ENCODE assay signal across 17 cellular contexts in the genomic region with DNA sequence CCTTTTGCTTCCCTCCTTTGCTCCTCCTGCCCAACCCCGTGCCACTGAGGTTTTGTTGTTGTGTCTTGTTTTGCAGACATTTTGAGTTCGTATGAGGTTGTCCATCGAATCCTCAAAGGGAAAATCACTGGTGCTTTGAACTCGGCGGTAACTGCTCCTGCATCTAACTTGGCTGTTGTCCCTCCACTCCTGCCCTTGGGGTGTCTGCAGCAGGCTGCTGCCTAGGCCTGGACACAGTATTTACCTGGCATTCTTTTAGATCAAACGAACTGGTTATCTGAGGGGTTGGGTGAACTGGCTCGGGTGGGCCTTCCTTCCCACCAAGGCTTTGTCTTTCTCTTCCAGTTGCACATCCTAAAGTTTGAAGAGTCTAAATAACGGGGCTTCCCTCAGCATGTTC. TPM values are rescaled to one million over a fixed set of nuclear protein-coding genes. Genes with fewer than 3 reads are reported as not detected.
"Had no signal": no experiment of that assay in that cellular context is flagged by ENCODE, and none has a peak within 500 bp of the region (broad histone marks: within the 10 kb centered on the region; RNA-seq: fewer than 3 reads in every experiment).

No MANE protein-coding gene starts in this region.

- DNase-seq: activated CD4-positive, alpha-beta memory T cell treated with anti-CD3 and anti-CD28 coated beads, Interleukin-2, amount 10 ng/mL, durations not matched to agents 7 days and 5 days; activated CD4-positive, CD25-positive, alpha-beta regulatory T cell treated with anti-CD3 and anti-CD28 coated beads, Interleukin-2, amount 50 U/mL, for 72 hours; activated gamma-delta T cell treated with Interleukin-2 at 50 U/mL for 16 hours; activated T-cell treated with anti-CD3 and anti-CD28 coated beads, Interleukin-2, amount 50 U/mL, for 48 hours; aorta; foreskin melanocyte; head of caudate nucleus; islet precursor cell; lower lobe of right lung; naive thymus-derived CD4-positive, alpha-beta T cell; occipital lobe; psoas muscle; stimulated activated CD4-positive, alpha-beta T cell treated with anti-CD3 and anti-CD28 coated beads, Interleukin-12 subunit alpha, Interleukin-12 subunit beta, amount 100 ng/mL, for 4 hours had no signal

- H3K27me3 Mint-ChIP-seq: stimulated activated naive CD8-positive, alpha-beta T cell treated with anti-CD3 and anti-CD28 coated beads, Interleukin-15, Interleukin-2, amounts not matched to agents 100 ng/mL and 50 ng/mL, for 24 hours had no signal

- ATAC-seq: naive thymus-derived CD4-positive, alpha-beta T cell; psoas muscle; sciatic nerve had no signal

- H3K9me3 Mint-ChIP-seq: activated CD4-positive, alpha-beta memory T cell treated with anti-CD3 and anti-CD28 coated beads, Interleukin-2, amount 10 ng/mL, durations not matched to agents 7 days and 5 days; stimulated activated naive CD8-positive, alpha-beta T cell treated with anti-CD3 and anti-CD28 coated beads, Interleukin-15, Interleukin-2, amounts not matched to agents 100 ng/mL and 50 ng/mL, for 24 hours; T-helper 2 cell treated with Interferon-gamma antibody and Interleukin-4, amounts not matched to agents 5 μg/mL and 100 μg/mL, for 36 hours had no signal

- H3K4me3 ChIP-seq: lower lobe of right lung, psoas muscle, testis had no signal

- H3K4me3 Mint-ChIP-seq: activated CD4-positive, alpha-beta memory T cell treated with anti-CD3 and anti-CD28 coated beads, Interleukin-2, amount 10 ng/mL, durations not matched to agents 7 days and 5 days; naive thymus-derived CD4-positive, alpha-beta T cell; stimulated activated naive CD8-positive, alpha-beta T cell treated with anti-CD3 and anti-CD28 coated beads, Interleukin-15, Interleukin-2, amounts not matched to agents 100 ng/mL and 50 ng/mL, for 24 hours; T-helper 2 cell treated with Interferon-gamma antibody and Interleukin-4, amounts not matched to agents 5 μg/mL and 100 μg/mL, for 36 hours had no signal

- H3K27me3 ChIP-seq: testis had no signal

- H3K4me1 ChIP-seq: psoas muscle had no signal

- H3K9me3 ChIP-seq: lower lobe of right lung, psoas muscle, testis had no signal

- H3K27ac Mint-ChIP-seq: activated CD4-positive, alpha-beta memory T cell treated with anti-CD3 and anti-CD28 coated beads, Interleukin-2, amount 10 ng/mL, durations not matched to agents 7 days and 5 days; stimulated activated naive CD8-positive, alpha-beta T cell treated with anti-CD3 and anti-CD28 coated beads, Interleukin-15, Interleukin-2, amounts not matched to agents 100 ng/mL and 50 ng/mL, for 24 hours; T-helper 2 cell treated with Interferon-gamma antibody and Interleukin-4, amounts not matched to agents 5 μg/mL and 100 μg/mL, for 36 hours had no signal

- H3K27ac ChIP-seq: lower lobe of right lung, psoas muscle had no signal

RNA-seq across cellular contexts. Expression of gene CHRNB2, which starts 20.2 kb away (rescaled TPM):
- total RNA-seq: activated CD4-positive, alpha-beta memory T cell treated with anti-CD3 and anti-CD28 coated beads, Interleukin-2, amount 10 ng/mL, durations not matched to agents 7 days and 5 days; aorta; lower lobe of right lung; naive thymus-derived CD4-positive, alpha-beta T cell had no signal
- polyA plus RNA-seq: naive thymus-derived CD4-positive, alpha-beta T cell had no signal

RNA-seq across cellular contexts. Expression of gene SHE, which starts 45.1 kb away (rescaled TPM):
- total RNA-seq: activated CD4-positive, alpha-beta memory T cell treated with anti-CD3 and anti-CD28 coated beads, Interleukin-2, amount 10 ng/mL, durations not matched to agents 7 days and 5 days; naive thymus-derived CD4-positive, alpha-beta T cell had no signal

RNA-seq across cellular contexts. Expression of gene TDRD10, which starts 45.3 kb away (rescaled TPM):
- total RNA-seq: activated CD4-positive, alpha-beta memory T cell treated with anti-CD3 and anti-CD28 coated beads, Interleukin-2, amount 10 ng/mL, durations not matched to agents 7 days and 5 days had no signal
- polyA plus RNA-seq: naive thymus-derived CD4-positive, alpha-beta T cell had no signal
